In genomic region chr20:19934792-19935491, GRCh38 we compare ENCODE assay signal across 8 cellular contexts.
DNase-seq lines count a peak whose midpoint lies in the region; ATAC-seq and TF ChIP-seq lines count a peak whose summit lies in the region.

No MANE protein-coding gene starts in this region.

- peaks cover 22% of the 10 kb centered on the region for H3K4me1 Mint-ChIP-seq in activated naive CD4-positive, alpha-beta T cell treated with anti-CD3 and anti-CD28 coated beads, Interleukin-2, amount 10 ng/mL, durations not matched to agents 7 days and 5 days
- peaks cover 22% of the 10 kb centered on the region for H3K4me1 Mint-ChIP-seq in WTC11

- no peak for TF ChIP-seq CTCF in mucosa of descending colon (IDR thresholded peaks at IDR 0.05)
- TF ChIP-seq CTCF in WTC11 (IDR thresholded peaks at IDR 0.05), result no peak

- CTCF ChIA-PET in activated naive CD4-positive, alpha-beta T cell treated with anti-CD3 and anti-CD28 coated beads, Interleukin-2, amount 10 ng/mL, durations not matched to agents 7 days and 5 days (lab: Charles Lee), result interaction anchor here (0.6 kb wide), 1 partner anchor 30 kb away, joined by 3 read pairs; no protein-coding TSS in a partner anchor
- CTCF ChIA-PET in WTC11 (lab: Charles Lee), result interaction anchor here (1.5 kb wide), 1 partner anchor 11 kb away, joined by 3 read pairs; no protein-coding TSS in a partner anchor

- H3K4me3 ChIP-seq in mucosa of descending colon, result no peak overlapping the region

- H3K36me3 Mint-ChIP-seq in activated naive CD4-positive, alpha-beta T cell treated with anti-CD3 and anti-CD28 coated beads, Interleukin-2, amount 10 ng/mL, durations not matched to agents 7 days and 5 days, result peaks cover 2% of the 10 kb centered on the region
- no peaks in the 10 kb centered on the region for H3K36me3 Mint-ChIP-seq in WTC11

- no peaks in the 10 kb centered on the region for H3K9me3 Mint-ChIP-seq in activated naive CD4-positive, alpha-beta T cell treated with anti-CD3 and anti-CD28 coated beads, Interleukin-2, amount 10 ng/mL, durations not matched to agents 7 days and 5 days
- H3K9me3 Mint-ChIP-seq in WTC11, result no peaks in the 10 kb centered on the region

- no peak overlapping the region for H3K4me3 Mint-ChIP-seq in activated naive CD4-positive, alpha-beta T cell treated with anti-CD3 and anti-CD28 coated beads, Interleukin-2, amount 10 ng/mL, durations not matched to agents 7 days and 5 days
- H3K4me3 Mint-ChIP-seq in WTC11, result no peak overlapping the region

- POLR2A ChIA-PET in WTC11 (lab: Charles Lee), result no interaction called here

- peak; percentile 90 for ATAC-seq in mucosa of descending colon
- no peak for ATAC-seq in HG03196 (IDR thresholded peaks at IDR 0.05; ENCODE audit: unreplicated experiment)
- ATAC-seq in WTC11, result no peak

- H3K27ac Mint-ChIP-seq in activated naive CD4-positive, alpha-beta T cell treated with anti-CD3 and anti-CD28 coated beads, Interleukin-2, amount 10 ng/mL, durations not matched to agents 7 days and 5 days, result no peak overlapping the region
- H3K27ac Mint-ChIP-seq in WTC11, result no peak overlapping the region

- intact Hi-C loops in mucosa of descending colon (cut with DNase I, micrococcal nuclease), result no loop called here

- peaks cover 55% of the 10 kb centered on the region for H3K27me3 Mint-ChIP-seq in activated naive CD4-positive, alpha-beta T cell treated with anti-CD3 and anti-CD28 coated beads, Interleukin-2, amount 10 ng/mL, durations not matched to agents 7 days and 5 days
- no peaks in the 10 kb centered on the region; the same call in 1 of the 2 replicates for H3K27me3 Mint-ChIP-seq in WTC11 (ENCODE audit: low read depth)

- H3K27ac ChIP-seq in cingulate gyrus (ENCODE audit: low read depth, low read length), result peak overlapping the region; percentile 83

- H3K36me3 ChIP-seq in mucosa of descending colon (ENCODE audit: low read depth), result no peaks in the 10 kb centered on the region

- H3K9me3 ChIP-seq in mucosa of descending colon, result no peaks in the 10 kb centered on the region

- H3K4me1 ChIP-seq in mucosa of descending colon (ENCODE audit: low read depth), result peaks cover 33% of the 10 kb centered on the region

- DNase-seq in COLO829 (ENCODE audit: low spot score), result peak; percentile 77
- DNase-seq in NCI-H2029 (lab: John Stamatoyannopoulos, UW), result peak; percentile 94
- DNase-seq in mucosa of descending colon, result peak; percentile 66 to 92 (median 73)
- no peak for DNase-seq in activated naive CD4-positive, alpha-beta T cell treated with anti-CD3 and anti-CD28 coated beads, Interleukin-2, amount 10 ng/mL, durations not matched to agents 7 days and 5 days
- no peak for DNase-seq in activated T-cell treated with anti-CD3 and anti-CD28 coated beads for 4 hours
- DNase-seq in WTC11 (ENCODE audit: low spot score), result no peak

TF ChIP-seq in WTC11, 78 proteins besides CTCF, POLR2A, EP300 and RAD21:
- TF ChIP-seq ZNF317 (CRISPR knock-in tag; IDR thresholded peaks at IDR 0.05; ENCODE audit: borderline replicate concordance, low read depth) (no peak), JUN (CRISPR knock-in tag; IDR thresholded peaks at IDR 0.05) (no peak), CDX4 (CRISPR knock-in tag; IDR thresholded peaks at IDR 0.05; ENCODE audit: borderline replicate concordance) (no peak), NFATC4 (CRISPR knock-in tag; IDR thresholded peaks at IDR 0.05) (no peak), GTF2I (CRISPR knock-in tag; conservative IDR thresholded peaks at IDR 0.05) (no peak), CREB1 (CRISPR knock-in tag; IDR thresholded peaks at IDR 0.05) (no peak), PRDM15 (CRISPR knock-in tag; IDR thresholded peaks at IDR 0.05) (no peak), MAX (CRISPR knock-in tag; IDR thresholded peaks at IDR 0.05) (no peak), SMAD3 (CRISPR knock-in tag; IDR thresholded peaks at IDR 0.05; ENCODE audit: borderline replicate concordance) (no peak), GRHL2 (CRISPR knock-in tag; IDR thresholded peaks at IDR 0.05; ENCODE audit: insufficient replicate concordance, severe bottlenecking) (no peak), HMGXB4 (CRISPR knock-in tag; IDR thresholded peaks at IDR 0.05) (no peak), ESRRA (CRISPR knock-in tag; IDR thresholded peaks at IDR 0.05; ENCODE audit: borderline replicate concordance) (no peak), ZNF263 (CRISPR knock-in tag; IDR thresholded peaks at IDR 0.05; ENCODE audit: low read depth) (no peak), EMX1 (CRISPR knock-in tag; IDR thresholded peaks at IDR 0.05) (no peak), IRF1 (CRISPR knock-in tag; IDR thresholded peaks at IDR 0.05) (no peak)

Comparison
In these comparisons a context has a peak if more than half of its experiments do, and no peak if none do; other contexts are left out.
1. DNase-seq: peak in COLO829 (single experiment), NCI-H2029 (single experiment) and mucosa of descending colon (3 of 3); none in activated naive CD4-positive, alpha-beta T cell treated with anti-CD3 and anti-CD28 coated beads, Interleukin-2, amount 10 ng/mL, durations not matched to agents 7 days and 5 days (single experiment), activated T-cell treated with anti-CD3 and anti-CD28 coated beads for 4 hours (single experiment) and WTC11 (single experiment).